8 cellular contexts compared by ENCODE assay signal in genomic region chr4:98262431-98262830, GRCh38. TPM values are rescaled to one million over a fixed set of nuclear protein-coding genes. Genes with fewer than 3 reads are reported as not detected.
A peak's percentile ranks its signal among the peaks of the same experiment; 100 is the strongest.
DNase-seq lines count a peak whose midpoint lies in the region; ATAC-seq and TF ChIP-seq lines count a peak whose summit lies in the region.

No MANE protein-coding gene starts in this region.

- POLR2A ChIA-PET in A673 (lab: Charles Lee; ENCODE audit: low non-redundant PET) (no interaction called here), HCT116 (lab: Charles Lee) (no interaction called here)

- RAD21 ChIA-PET in HCT116 (lab: Charles Lee; ENCODE audit: low non-redundant PET in 1 of 2, low total read pairs in 2 of 2, uncharacterized antibody in 2 of 2, unreplicated experiment in 2 of 2) = no interaction called here

- peak overlapping the region; percentile 94 for H3K4me2 ChIP-seq in HCT116 (ENCODE audit: low read length)

- intact Hi-C loops in A673 (cut with micrococcal nuclease; ENCODE audit: unreplicated experiment) = loop anchor here (5.0 to 10.0 kb wide), 2 partner anchors 110 to 292 kb away; no protein-coding TSS in a partner anchor
- intact Hi-C loops in HCT116 (cut with micrococcal nuclease) = loop anchor here (5.0 kb wide), 1 partner anchor 110 kb away; no protein-coding TSS in a partner anchor

- ATAC-seq in HCT116 (no peak), GM21717 (IDR thresholded peaks at IDR 0.05; ENCODE audit: unreplicated experiment) (no peak), GM18498 (IDR thresholded peaks at IDR 0.05; ENCODE audit: unreplicated experiment) (no peak)
- ATAC-seq in activated naive CD4-positive, alpha-beta T cell treated with anti-CD3 and anti-CD28 coated beads, Interleukin-2, amount 50 U/mL, for 72 hours = no peak

- CTCF ChIA-PET in A673 (lab: Charles Lee) (no interaction called here), HCT116 (lab: Charles Lee) (no interaction called here)

- TF ChIP-seq CTCF in A673 (conservative IDR thresholded peaks at IDR 0.05; ENCODE audit: low read depth, low read length) (no peak), HCT116 (IDR thresholded peaks at IDR 0.05 in 2 of 3, conservative IDR thresholded peaks at IDR 0.05 in 1 of 3; ENCODE audit: borderline replicate concordance in 1 of 3, insufficient read depth in 1 of 3, low read depth in 2 of 3, low read length in 2 of 3) (no peak), suprapubic skin (IDR thresholded peaks at IDR 0.05) (no peak), GM20000 (IDR thresholded peaks at IDR 0.05; ENCODE audit: extremely low read depth, missing control alignments) (no peak)

- no peak for TF ChIP-seq RAD21 in HCT116 (IDR thresholded peaks at IDR 0.05; ENCODE audit: low read depth)

- no peaks in the 10 kb centered on the region for H3K9me2 ChIP-seq in HCT116 (ENCODE audit: insufficient read depth)

- BruUV-seq in A673 (replicated peaks; lab: Mats Ljungman, UMichigan) = TSS peak; percentile 46
- TSS peak; percentile 59 for BruUV-seq in HCT116 (replicated peaks; lab: Mats Ljungman, UMichigan)

- no peaks in the 10 kb centered on the region for H3K9me3 ChIP-seq in A673 (ENCODE audit: low read depth, low read length, poor library complexity, severe bottlenecking)
- no peaks in the 10 kb centered on the region for H3K9me3 ChIP-seq in HCT116 (ENCODE audit: control insufficient read depth in 1 of 2, insufficient read depth in 1 of 2, low read depth in 1 of 2, low read length in 2 of 2)
- H3K9me3 ChIP-seq in suprapubic skin = no peaks in the 10 kb centered on the region

- no peak overlapping the region for H2AFZ ChIP-seq in HCT116 (ENCODE audit: low read depth, low read length, poor library complexity, severe bottlenecking)

- peak; percentile 14 for DNase-seq in A673 (ENCODE audit: low spot score)
- no peak for DNase-seq in HCT116 (ENCODE audit: low read depth, low spot score)
- DNase-seq in activated naive CD4-positive, alpha-beta T cell treated with anti-CD3 and anti-CD28 coated beads, Interleukin-2, amount 50 U/mL, for 72 hours (ENCODE audit: low spot score in 2 of 2) = no peak
- peak; percentile 12 for DNase-seq in iris pigment epithelial cell (ENCODE audit: low read depth)
- DNase-seq in suprapubic skin (ENCODE audit: low spot score in 2 of 2) = no peak
- DNase-seq in GM20000 (ENCODE audit: low spot score) = no peak

- H3K27me3 ChIP-seq in A673 (replicated peaks; ENCODE audit: insufficient read depth, low read depth, low read length, poor library complexity) (no peaks in the 10 kb centered on the region), HCT116 (ENCODE audit: insufficient read depth, low read length) (no peaks in the 10 kb centered on the region), suprapubic skin (no peaks in the 10 kb centered on the region)

- WGBS in suprapubic skin = 2% methylated on average over 5 of the region's 5 CpGs

- TF ChIP-seq POLR2A in HCT116 (IDR thresholded peaks at IDR 0.05; ENCODE audit: borderline replicate concordance, extremely low read depth, insufficient read depth, insufficient read length) (no peak), suprapubic skin (IDR thresholded peaks at IDR 0.05) (no peak)

- no peak for TF ChIP-seq EP300 in suprapubic skin (IDR thresholded peaks at IDR 0.05)

- H3K4me1 ChIP-seq in A673 (ENCODE audit: insufficient read depth, low read length, poor library complexity, severe bottlenecking) (peaks cover 7% of the 10 kb centered on the region), HCT116 (ENCODE audit: control insufficient read depth in 1 of 2, insufficient read depth in 2 of 2, low read length in 2 of 2) (peaks cover 13 to 17% of the 10 kb centered on the region in 2 experiments), suprapubic skin (peaks cover 20% of the 10 kb centered on the region)

- H3K9ac ChIP-seq in HCT116 (ENCODE audit: low read length) = peak overlapping the region; percentile 84

- peak overlapping the region; percentile 94 for H3K27ac Mint-ChIP-seq in activated naive CD4-positive, alpha-beta T cell treated with anti-CD3 and anti-CD28 coated beads, Interleukin-2, amount 50 U/mL, for 72 hours

- H3K36me3 ChIP-seq in A673 (ENCODE audit: insufficient read depth, low read length, poor library complexity, severe bottlenecking) = no peaks in the 10 kb centered on the region
- peaks cover 0 to 1% of the 10 kb centered on the region in 2 experiments; a peak in 1 of 4 replicates for H3K36me3 ChIP-seq in HCT116 (ENCODE audit: control insufficient read depth in 1 of 2, insufficient read depth in 2 of 2, low read length in 2 of 2)
- no peaks in the 10 kb centered on the region for H3K36me3 ChIP-seq in suprapubic skin

- peak overlapping the region; percentile 86 for H3K4me3 ChIP-seq in A673 (ENCODE audit: low read depth, low read length, poor library complexity, severe bottlenecking)
- H3K4me3 ChIP-seq in HCT116 (replicated peaks in 1 of 2; ENCODE audit: low read depth in 1 of 2, low read length in 2 of 2) = peak overlapping the region; percentile 68 to 81
- peak overlapping the region; percentile 93 for H3K4me3 ChIP-seq in suprapubic skin

- no peaks in the 10 kb centered on the region for H4K20me1 ChIP-seq in HCT116 (ENCODE audit: insufficient read depth)

- peak overlapping the region; percentile 84 for H3K27ac ChIP-seq in A673 (ENCODE audit: low read depth, low read length, poor library complexity, severe bottlenecking)
- H3K27ac ChIP-seq in HCT116 (ENCODE audit: low read depth, low read length) = peak overlapping the region; percentile 86; the same call in 1 of the 2 replicates
- no peak overlapping the region for H3K27ac ChIP-seq in suprapubic skin

- H3K36me3 Mint-ChIP-seq in activated naive CD4-positive, alpha-beta T cell treated with anti-CD3 and anti-CD28 coated beads, Interleukin-2, amount 50 U/mL, for 72 hours = peaks cover 17 to 27% of the 10 kb centered on the region in 2 donors

- H3K9me3 Mint-ChIP-seq in activated naive CD4-positive, alpha-beta T cell treated with anti-CD3 and anti-CD28 coated beads, Interleukin-2, amount 50 U/mL, for 72 hours = no peaks in the 10 kb centered on the region

- H3K79me2 ChIP-seq in HCT116 (ENCODE audit: insufficient read depth, low read length) = peaks cover 59% of the 10 kb centered on the region

TF ChIP-seq in HCT116, 20 proteins besides CTCF, POLR2A, EP300 and RAD21:
- no peak for TF ChIP-seq ZBTB33 (IDR thresholded peaks at IDR 0.05; ENCODE audit: extremely low read depth, insufficient replicate concordance, low read length)

RNA-seq across cellular contexts. Expression of gene RAP1GDS1, which starts 1.2 kb away (rescaled TPM):
- total RNA-seq in A673 (2021) = 41.0 and 44.5 TPM in 2 replicates
- total RNA-seq in HCT116 (2021; ENCODE audit: unreplicated experiment) = 40.8 TPM
- polyA plus RNA-seq in HCT116 (2012) = 26.1 and 28.9 TPM in 2 replicates
- total RNA-seq in activated naive CD4-positive, alpha-beta T cell treated with anti-CD3 and anti-CD28 coated beads, Interleukin-2, amount 50 U/mL, for 72 hours = 10 to 100 TPM; 41.0 to 58.7 TPM
- 10 to 100 TPM; 17.8 to 28.6 (median 27.1) TPM for total RNA-seq in suprapubic skin

Comparison
In these comparisons a context has a peak if more than half of its experiments do, and no peak if none do; other contexts are left out.
1. DNase-seq: peak in A673 (single experiment) and iris pigment epithelial cell (single experiment); none in HCT116 (single experiment), activated naive CD4-positive, alpha-beta T cell treated with anti-CD3 and anti-CD28 coated beads, Interleukin-2, amount 50 U/mL, for 72 hours (0 of 2), suprapubic skin (0 of 2) and GM20000 (single experiment).
2. Peak in every context shown above with its lines, with median percentiles within 50 percentile points of each other: H3K4me3 ChIP-seq.